In genomic region chr17:65182233-65182632, GRCh38 we compare ENCODE assay signal across 8 cellular contexts. TPM values are rescaled to one million over a fixed set of nuclear protein-coding genes. Genes with fewer than 3 reads are reported as not detected.
DNase-seq lines count a peak whose midpoint lies in the region; ATAC-seq and TF ChIP-seq lines count a peak whose summit lies in the region.

No MANE protein-coding gene starts in this region.

- no peaks in the 10 kb centered on the region for H3K9me3 ChIP-seq in esophagus muscularis mucosa

- TF ChIP-seq EP300 in esophagus muscularis mucosa (IDR thresholded peaks at IDR 0.05), result no peak

- H3K27me3 ChIP-seq in esophagus muscularis mucosa, result no peaks in the 10 kb centered on the region

- 84% methylated on average over 8 of the region's 9 CpGs for WGBS in esophagus muscularis mucosa

- DNase-seq in esophagus muscularis mucosa (ENCODE audit: extremely low spot score), result no peak
- DNase-seq in HUDEP-2 (lab: John Stamatoyannopoulos, UW; ENCODE audit: unreplicated experiment in 76 of 76), result no peak
- DNase-seq in DMS 273 (lab: John Stamatoyannopoulos, UW; ENCODE audit: unreplicated experiment), result no peak
- DNase-seq in SHP77 treated with DMSO at 0.1 percent for 48 hours (lab: John Stamatoyannopoulos, UW), result no peak
- no peak for DNase-seq in erythroblast (lab: John Stamatoyannopoulos, UW)

- intact Hi-C loops in esophagus muscularis mucosa (cut with DNase I), result no loop called here

- H3K4me1 ChIP-seq in esophagus muscularis mucosa, result peaks cover 0 to 45% (median 38%) of the 10 kb centered on the region in 4 donors

- no peak for TF ChIP-seq POLR2A in esophagus muscularis mucosa (IDR thresholded peaks at IDR 0.05; ENCODE audit: low read depth)
- no peak for TF ChIP-seq POLR2A in erythroblast (IDR thresholded peaks at IDR 0.05; ENCODE audit: low read length)

- H3K27ac ChIP-seq in esophagus muscularis mucosa (replicated peaks in 1 of 4), result peak overlapping the region; percentile 17 to 72 (median 48)

- peak; percentile 31 for ATAC-seq in GM18517 (IDR thresholded peaks at IDR 0.05; ENCODE audit: unreplicated experiment)
- peak; percentile 37 for ATAC-seq in GM21447 (IDR thresholded peaks at IDR 0.05; ENCODE audit: unreplicated experiment)
- peak; percentile 39 for ATAC-seq in HG03439 (IDR thresholded peaks at IDR 0.05; ENCODE audit: unreplicated experiment)

- H3K4me3 ChIP-seq in esophagus muscularis mucosa, result no peak overlapping the region

- TF ChIP-seq CTCF in esophagus muscularis mucosa (IDR thresholded peaks at IDR 0.05), result no peak

- no peaks in the 10 kb centered on the region for H3K36me3 ChIP-seq in esophagus muscularis mucosa

RNA-seq across cellular contexts. Expression of gene RGS9, which starts 45.1 kb away (rescaled TPM):
- total RNA-seq in esophagus muscularis mucosa, result 10 to 100 TPM; 22.4 to 58.6 (median 32.2) TPM
